ENCODE assay signal across 8 cellular contexts in genomic region chr17:16589097-16589969, GRCh38. TPM values are rescaled to one million over a fixed set of nuclear protein-coding genes. Genes with fewer than 3 reads are reported as not detected.
A peak's percentile ranks its signal among the peaks of the same experiment; 100 is the strongest.
DNase-seq lines count a peak whose midpoint lies in the region; FAIRE-seq and TF ChIP-seq lines count a peak whose summit lies in the region.

No MANE protein-coding gene starts in this region.

- H3K36me3 Mint-ChIP-seq in neural progenitor cell: peaks cover 1% of the 10 kb centered on the region

- H3F3A ChIP-seq in MM.1S (ENCODE audit: insufficient read depth, low read length) (no peaks in the 10 kb centered on the region), neural progenitor cell (ENCODE audit: low read depth) (no peaks in the 10 kb centered on the region)

- intact Hi-C loops in stomach (cut with DNase I; ENCODE audit: low total_unique reads): no loop called here

- H2AFZ ChIP-seq in MM.1S (ENCODE audit: low read length) (peak overlapping the region; percentile 80), neural progenitor cell (replicated peaks) (peak overlapping the region; percentile 90)

- peak overlapping the region; percentile 83 for H3K4me3 Mint-ChIP-seq in neural progenitor cell

- TF ChIP-seq EP300 in stomach (IDR thresholded peaks at IDR 0.05): no peak

- no peaks in the 10 kb centered on the region for H3K4me1 ChIP-seq in MM.1S (ENCODE audit: low read length)
- H3K4me1 ChIP-seq in neural progenitor cell: no peaks in the 10 kb centered on the region
- H3K4me1 ChIP-seq in stomach: peaks cover 0 to 16% (median 12%) of the 10 kb centered on the region in 4 donors

- H3K9ac ChIP-seq in MM.1S (ENCODE audit: low read length) (no peak overlapping the region), neural progenitor cell (no peak overlapping the region)

- no peaks in the 10 kb centered on the region for H3K9me2 ChIP-seq in MM.1S (replicated peaks; ENCODE audit: insufficient read depth, low read length)

- H3K4me3 ChIP-seq in MM.1S (ENCODE audit: low read length): peak overlapping the region; percentile 54
- peak overlapping the region; percentile 51 for H3K4me3 ChIP-seq in neural progenitor cell
- peak overlapping the region; percentile 47 to 71 (median 61) for H3K4me3 ChIP-seq in stomach

- H3K4me1 Mint-ChIP-seq in neural progenitor cell: no peaks in the 10 kb centered on the region

- H4K20me1 ChIP-seq in MM.1S (ENCODE audit: insufficient read depth, low read length) (no peaks in the 10 kb centered on the region), neural progenitor cell (ENCODE audit: low read depth) (no peaks in the 10 kb centered on the region)

- peak; percentile 53 for TF ChIP-seq POLR2A in H54 (IDR thresholded peaks at IDR 0.05; ENCODE audit: low read depth, low read length)
- TF ChIP-seq POLR2A in stomach (IDR thresholded peaks at IDR 0.05): no peak

- H3K27me3 ChIP-seq in MM.1S (replicated peaks; ENCODE audit: insufficient read depth, low read length) (peaks cover 11% of the 10 kb centered on the region), neural progenitor cell (peaks cover 21% of the 10 kb centered on the region), stomach (no peaks in the 10 kb centered on the region)

- H3K9me3 Mint-ChIP-seq in neural progenitor cell: peaks cover 26% of the 10 kb centered on the region

- H3K9me3 ChIP-seq in MM.1S (replicated peaks; ENCODE audit: insufficient read depth, low read length): no peaks in the 10 kb centered on the region
- no peaks in the 10 kb centered on the region for H3K9me3 ChIP-seq in neural progenitor cell (ENCODE audit: low read depth)
- H3K9me3 ChIP-seq in stomach: no peaks in the 10 kb centered on the region

- H3K4me2 ChIP-seq in MM.1S (ENCODE audit: low read depth, low read length): peak overlapping the region; percentile 80
- peak overlapping the region; percentile 76 for H3K4me2 ChIP-seq in neural progenitor cell

- peak; percentile 64 for FAIRE-seq in H54 (lab: Jason Lieb, UNC)

- H3K27ac ChIP-seq in MM.1S (ENCODE audit: low read length) (no peak overlapping the region), neural progenitor cell (no peak overlapping the region), stomach (peak overlapping the region; percentile 34 to 83 (median 66))

- H3K27ac Mint-ChIP-seq in neural progenitor cell: no peak overlapping the region

- 5 to 7% (median 5%) methylated on average over 34 to 53 of the region's 53 CpGs for WGBS in stomach, 5 donors

- peak; percentile 36 for DNase-seq in DMS153 (lab: John Stamatoyannopoulos, UW)
- peak; percentile 95 for DNase-seq in H54 (ENCODE audit: insufficient read length, low spot score)
- DNase-seq in MM.1S: peak; percentile 93
- peak; percentile 1 for DNase-seq in SIG-M5 (lab: John Stamatoyannopoulos, UW)
- DNase-seq in activated gamma-delta T cell treated with anti-CD3 and anti-CD28 coated beads, Interleukin-2, amount 50 U/mL, for 16 hours (ENCODE audit: low read depth): peak; percentile 85
- peak; percentile 73 for DNase-seq in foreskin melanocyte
- peak; percentile 97 for DNase-seq in neural progenitor cell (ENCODE audit: low spot score)
- DNase-seq in stomach: peak; percentile 94

- no peaks in the 10 kb centered on the region for H3K36me3 ChIP-seq in MM.1S (replicated peaks; ENCODE audit: insufficient read depth, low read length)
- no peaks in the 10 kb centered on the region for H3K36me3 ChIP-seq in neural progenitor cell
- H3K36me3 ChIP-seq in stomach: no peaks in the 10 kb centered on the region

- H3K79me2 ChIP-seq in MM.1S (ENCODE audit: low read length): no peaks in the 10 kb centered on the region
- H3K79me2 ChIP-seq in neural progenitor cell (ENCODE audit: low read depth): no peaks in the 10 kb centered on the region

- peaks cover 4% of the 10 kb centered on the region for H3K27me3 Mint-ChIP-seq in neural progenitor cell (ENCODE audit: insufficient read depth, low read depth)

- peak; percentile 94 for TF ChIP-seq CTCF in MM.1S (IDR thresholded peaks at IDR 0.05; ENCODE audit: low read length)
- peak; percentile 97 for TF ChIP-seq CTCF in neural progenitor cell (IDR thresholded peaks at IDR 0.05)
- TF ChIP-seq CTCF in stomach (IDR thresholded peaks at IDR 0.05): peak in 5 of 7 experiments; percentile 72 to 99 (median 98)

RNA-seq across cellular contexts. Expression of gene ZNF287, which starts 20.3 kb away (rescaled TPM):
- total RNA-seq in neural progenitor cell (ENCODE audit: low replicate concordance) (8.7 and 14.5 TPM in 2 replicates), stomach (10 to 100 TPM in 1 of 5 donors, 1 to 10 TPM in 4; 3.9 to 11.7 (median 4.5) TPM)
- 1 to 10 TPM; 1.8 to 2.6 (median 2.5) TPM for polyA plus RNA-seq in stomach

Comparison
In these comparisons a context has a peak if more than half of its experiments do, and no peak if none do; other contexts are left out.
1. DNase-seq: peak in every context shown above with its lines; median percentile 97 in neural progenitor cell; 95 in H54; 94 in stomach; 93 in MM.1S; 85 in activated gamma-delta T cell treated with anti-CD3 and anti-CD28 coated beads, Interleukin-2, amount 50 U/mL, for 16 hours; 73 in foreskin melanocyte; 36 in DMS153; 1 in SIG-M5.
2. H3K27ac ChIP-seq: peak in stomach (5 of 5); none in MM.1S (single experiment) and neural progenitor cell (single experiment).
3. Peak in every context shown above with its lines, with median percentiles within 50 percentile points of each other: H3K4me3 ChIP-seq and CTCF ChIP-seq.